ENCODE assay signal across 14 cellular contexts in genomic region chr1:222976453-222976852, GRCh38.
DNase-seq lines count a peak whose midpoint lies in the region; ATAC-seq and TF ChIP-seq lines count a peak whose summit lies in the region.
"Had no signal": no experiment of that assay in that cellular context is flagged by ENCODE, and none has a peak within 500 bp of the region (broad histone marks: within the 10 kb centered on the region; RNA-seq: fewer than 3 reads in every experiment).

No MANE protein-coding gene starts in this region.

- H3K27me3 ChIP-seq in fibroblast of lung (ENCODE audit: control insufficient read depth, insufficient read depth, low read length) (no peaks in the 10 kb centered on the region), rectal smooth muscle tissue (ENCODE audit: control insufficient read depth, insufficient read depth, low read length) (no peaks in the 10 kb centered on the region)

- H3K27ac ChIP-seq in fibroblast of lung (ENCODE audit: insufficient read depth, low read length) (no peak overlapping the region), rectal smooth muscle tissue (ENCODE audit: low read depth, low read length) (peak overlapping the region; percentile 38)

- no peak for ATAC-seq in stimulated activated naive CD8-positive, alpha-beta T cell treated with anti-CD3 and anti-CD28 coated beads, Interleukin-15, Interleukin-2, amounts not matched to agents 100 U/mL and 50 U/mL, for 24 hours

- H3K4me1 ChIP-seq in fibroblast of lung (ENCODE audit: control insufficient read depth, extremely low read depth, insufficient read depth, low read length) (peaks cover 8% of the 10 kb centered on the region), rectal smooth muscle tissue (ENCODE audit: control insufficient read depth, insufficient read depth, low read length) (peaks cover 23% of the 10 kb centered on the region)

- H3K4me3 ChIP-seq in fibroblast of lung (replicated peaks in 1 of 4; ENCODE audit: control extremely low read depth in 1 of 4, insufficient read depth in 1 of 4, low read depth in 3 of 4, low read length in 4 of 4) (no peak overlapping the region), rectal smooth muscle tissue (ENCODE audit: low read length) (no peak overlapping the region)

- H2AFZ ChIP-seq in fibroblast of lung (ENCODE audit: low read length), result no peak overlapping the region

- DNase-seq in NCI-H69 (lab: John Stamatoyannopoulos, UW), result peak; percentile 21
- peak; percentile 23 to 40 for DNase-seq in fibroblast of lung (ENCODE audit: low read depth in 2 of 2)
- no peak for DNase-seq in activated T-cell treated with anti-CD3 and anti-CD28 coated beads, Interleukin-2, amount 50 U/mL, for 24 hours
- DNase-seq in NCI-H748 treated with DMSO at 0.1 percent for 48 hours (lab: John Stamatoyannopoulos, UW), result no peak
- no peak for DNase-seq in SW480 (ENCODE audit: low spot score)
- DNase-seq in stimulated activated naive CD8-positive, alpha-beta T cell treated with anti-CD3 and anti-CD28 coated beads, Interleukin-15, Interleukin-2, amounts not matched to agents 100 U/mL and 50 U/mL, for 24 hours, result no peak
- DNase-seq: DMS153, H7, NCI-H1436, NCI-H2029 treated with DMSO at 0.1 percent for 48 hours, NCI-H2227 treated with DMSO at 0.1 percent for 48 hours, NCI-H524 treated with DMSO at 0.1 percent for 48 hours, RPMI8226 had no signal

- H3K9ac ChIP-seq in fibroblast of lung (ENCODE audit: insufficient read depth, low read length), result no peak overlapping the region
- no peak overlapping the region for H3K9ac ChIP-seq in rectal smooth muscle tissue (ENCODE audit: low read length)

- H3K4me1 Mint-ChIP-seq in activated T-cell treated with anti-CD3 and anti-CD28 coated beads, Interleukin-2, amount 50 U/mL, for 24 hours (ENCODE audit: low read depth), result peaks cover 2% of the 10 kb centered on the region

- no peaks in the 10 kb centered on the region for H3K27me3 Mint-ChIP-seq in activated T-cell treated with anti-CD3 and anti-CD28 coated beads, Interleukin-2, amount 50 U/mL, for 24 hours

- no peaks in the 10 kb centered on the region for H3K36me3 Mint-ChIP-seq in activated T-cell treated with anti-CD3 and anti-CD28 coated beads, Interleukin-2, amount 50 U/mL, for 24 hours (ENCODE audit: low read depth)

- H3K4me2 ChIP-seq in fibroblast of lung (ENCODE audit: extremely low read depth, insufficient read depth, low read length), result no peak overlapping the region

- no peak for TF ChIP-seq CTCF in fibroblast of lung (conservative IDR thresholded peaks at IDR 0.05 in 1 of 2, IDR thresholded peaks at IDR 0.05 in 1 of 2; ENCODE audit: low read depth in 1 of 2, low read length in 2 of 2)

- H3K9me3 ChIP-seq in fibroblast of lung (ENCODE audit: control insufficient read depth, insufficient read depth, low read depth, low read length), result no peaks in the 10 kb centered on the region

- H3K4me3 Mint-ChIP-seq in activated T-cell treated with anti-CD3 and anti-CD28 coated beads, Interleukin-2, amount 50 U/mL, for 24 hours, result no peak overlapping the region

- H4K20me1 ChIP-seq in fibroblast of lung (ENCODE audit: control insufficient read depth, extremely low read depth, insufficient read depth, low read length), result no peaks in the 10 kb centered on the region

- H3K27ac Mint-ChIP-seq in activated T-cell treated with anti-CD3 and anti-CD28 coated beads, Interleukin-2, amount 50 U/mL, for 24 hours, result no peak overlapping the region

- no peaks in the 10 kb centered on the region for H3K9me3 Mint-ChIP-seq in activated T-cell treated with anti-CD3 and anti-CD28 coated beads, Interleukin-2, amount 50 U/mL, for 24 hours

- no peaks in the 10 kb centered on the region for H3K36me3 ChIP-seq in fibroblast of lung (ENCODE audit: control insufficient read depth, insufficient read depth, low read length)
- no peaks in the 10 kb centered on the region for H3K36me3 ChIP-seq in rectal smooth muscle tissue (ENCODE audit: control insufficient read depth, insufficient read depth, low read length)

- H3K79me2 ChIP-seq in fibroblast of lung (ENCODE audit: control insufficient read depth, insufficient read depth, low read length), result no peaks in the 10 kb centered on the region

Comparison
In these comparisons a context has a peak if more than half of its experiments do, and no peak if none do; other contexts are left out.
1. DNase-seq: peak in NCI-H69 (single experiment) and fibroblast of lung (2 of 2); none in activated T-cell treated with anti-CD3 and anti-CD28 coated beads, Interleukin-2, amount 50 U/mL, for 24 hours (single experiment), NCI-H748 treated with DMSO at 0.1 percent for 48 hours (single experiment), SW480 (single experiment) and stimulated activated naive CD8-positive, alpha-beta T cell treated with anti-CD3 and anti-CD28 coated beads, Interleukin-15, Interleukin-2, amounts not matched to agents 100 U/mL and 50 U/mL, for 24 hours (single experiment).